Comparison of ENCODE assay signal across 8 cellular contexts in the genomic region with DNA sequence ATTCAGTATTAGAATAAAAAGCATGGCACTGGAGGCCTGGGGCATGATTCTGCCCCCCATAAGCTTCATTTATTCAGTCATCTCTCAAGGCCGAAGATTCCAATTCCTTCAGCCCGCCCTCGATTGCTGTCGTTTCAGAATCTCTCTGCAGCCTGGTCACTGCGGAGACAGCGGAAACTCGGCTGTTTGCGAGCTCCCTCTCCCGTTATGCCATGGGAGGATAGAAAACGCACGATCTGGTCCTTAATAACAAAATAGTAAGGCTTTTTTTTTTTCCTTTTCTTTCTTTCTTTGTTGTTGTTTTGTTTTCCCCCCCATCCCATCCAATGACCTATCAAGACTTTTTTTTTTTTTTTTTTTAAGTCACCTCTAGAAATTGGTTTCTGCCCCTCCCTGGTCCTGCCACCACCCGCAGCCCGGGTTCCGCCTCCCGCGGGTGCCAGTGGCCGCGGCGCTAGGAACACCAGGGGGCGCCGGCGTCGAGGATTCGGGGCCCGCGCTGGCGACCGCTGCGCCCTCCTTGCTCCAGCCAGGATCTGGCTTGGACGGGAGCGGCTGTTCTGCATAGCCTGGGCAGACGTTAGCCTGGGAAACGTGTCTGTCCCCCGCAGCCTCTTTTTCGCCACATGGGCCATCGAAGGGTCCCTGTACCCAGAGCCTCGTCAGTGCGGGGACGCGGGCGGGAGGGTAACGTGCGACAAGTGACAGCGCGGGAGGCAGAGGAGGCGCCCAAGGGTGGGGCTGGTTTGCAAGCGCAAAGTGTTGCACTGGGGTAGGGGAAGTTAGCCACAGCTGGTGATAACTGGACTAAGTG. TPM values are rescaled to one million over a fixed set of nuclear protein-coding genes. Genes with fewer than 3 reads are reported as not detected.
DNase-seq lines count a peak whose midpoint lies in the region; ATAC-seq lines count a peak whose summit lies in the region.

No MANE protein-coding gene starts in this region.

- peak overlapping the region; percentile 32 for H3K9ac ChIP-seq in NT2/D1 (ENCODE audit: insufficient read length, low read depth)

- peaks cover 37% of the 10 kb centered on the region for H3K27me3 ChIP-seq in NT2/D1 (ENCODE audit: insufficient read depth, insufficient read length)

- ATAC-seq in GM19455 (IDR thresholded peaks at IDR 0.05; ENCODE audit: unreplicated experiment) (peak; percentile 91), esophagus mucosa (peak; percentile 78)

- H3K36me3 ChIP-seq in NT2/D1 (ENCODE audit: insufficient read depth, insufficient read length, low read length) = no peaks in the 10 kb centered on the region

- H3K4me3 ChIP-seq in NT2/D1 (ENCODE audit: insufficient read length, low read depth) = peak overlapping the region; percentile 24

- no peaks in the 10 kb centered on the region for H3K9me3 ChIP-seq in NT2/D1 (ENCODE audit: insufficient read depth, low read length)

- DNase-seq in CD1c-positive myeloid dendritic cell (ENCODE audit: extremely low spot score) (peak; percentile 75), HS-27A (ENCODE audit: low read depth) (peak; percentile 15), NT2/D1 (ENCODE audit: low read depth, low spot score) (peak; percentile 20), activated T-cell treated with anti-CD3 and anti-CD28 coated beads for 24 hours (ENCODE audit: low read depth) (peak; percentile 64), myocyte (ENCODE audit: low read depth) (peak; percentile 73)
- DNase-seq in stimulated activated CD8-positive, alpha-beta memory T cell treated with anti-CD3 and anti-CD28 coated beads, Interleukin-7, amount 100 ng/mL, for 4 hours (ENCODE audit: low read depth in 2 of 2) = peak; percentile 15 to 40

- H3K4me1 ChIP-seq in NT2/D1 (ENCODE audit: insufficient read depth, insufficient read length) = no peaks in the 10 kb centered on the region

RNA-seq across cellular contexts. Expression of a gene that starts 10.0 kb away (rescaled TPM):
- total RNA-seq in esophagus mucosa (not detected), myocyte (not detected in 2 replicates)
- not detected for polyA plus RNA-seq in myocyte (2012)

RNA-seq across cellular contexts. Expression of a gene that starts 35.2 kb away (rescaled TPM):
- total RNA-seq in esophagus mucosa (not detected), myocyte (not detected in 2 replicates)
- polyA plus RNA-seq in myocyte (2012) = not detected

RNA-seq across cellular contexts. Expression of a gene that starts 50.7 kb away (rescaled TPM):
- total RNA-seq in esophagus mucosa (36.1 TPM), myocyte (136 and 180 TPM in 2 replicates)
- polyA plus RNA-seq in myocyte (2012) = 49.3 TPM

Comparison
In these comparisons a context has a peak if more than half of its experiments do, and no peak if none do; other contexts are left out.
1. Peak in every context shown above with its lines: DNase-seq, ATAC-seq and H3K4me3 ChIP-seq.
2. DNase-seq: peak in every context shown above with its lines; median percentile 75 in CD1c-positive myeloid dendritic cell; 73 in myocyte; 64 in activated T-cell treated with anti-CD3 and anti-CD28 coated beads for 24 hours; 28 in stimulated activated CD8-positive, alpha-beta memory T cell treated with anti-CD3 and anti-CD28 coated beads, Interleukin-7, amount 100 ng/mL, for 4 hours; 20 in NT2/D1; 15 in HS-27A.